Comparison of ENCODE assay signal across 8 cellular contexts in the genomic region with DNA sequence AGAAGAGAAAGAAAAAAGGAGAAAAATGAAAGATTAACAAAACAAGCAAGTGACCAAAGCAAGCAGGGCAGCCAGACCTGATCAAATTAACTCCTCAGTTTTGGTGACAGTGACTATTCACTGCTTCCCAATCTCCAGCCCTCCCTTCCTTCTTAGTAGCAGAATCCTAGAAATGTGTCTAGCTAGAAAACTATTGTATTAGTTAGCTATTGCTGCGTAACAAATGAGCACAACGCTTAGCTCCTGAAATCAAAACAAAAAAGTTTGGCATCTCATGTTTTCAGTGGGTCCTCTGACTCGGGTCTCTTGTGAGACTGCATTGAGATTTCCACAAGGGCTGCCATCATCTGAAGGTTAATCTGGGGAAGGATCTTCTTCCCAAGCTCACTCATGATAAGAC.
"Had no signal": no experiment of that assay in that cellular context is flagged by ENCODE, and none has a peak within 500 bp of the region (broad histone marks: within the 10 kb centered on the region; RNA-seq: fewer than 3 reads in every experiment).

No MANE protein-coding gene starts in this region.

- ATAC-seq: HCT116 had no signal

- H3K4me3 ChIP-seq: GM23248, HAP-1 had no signal

- FAIRE-seq: HTR-8/SVneo had no signal

- DNase-seq: GM23248, GOT3, H7, KG1 had no signal

- H3K4me1 ChIP-seq: HAP-1 had no signal

- H3K27ac ChIP-seq: GM23248 had no signal

- H3K9ac ChIP-seq: GM23248 had no signal

- H3K36me3 ChIP-seq: HAP-1 had no signal

- H3K27ac Mint-ChIP-seq: IgD-negative memory B cell had no signal

- H2AFZ ChIP-seq: GM23248 had no signal

- H3K9me3 ChIP-seq: HAP-1 had no signal
